In the genomic region with DNA sequence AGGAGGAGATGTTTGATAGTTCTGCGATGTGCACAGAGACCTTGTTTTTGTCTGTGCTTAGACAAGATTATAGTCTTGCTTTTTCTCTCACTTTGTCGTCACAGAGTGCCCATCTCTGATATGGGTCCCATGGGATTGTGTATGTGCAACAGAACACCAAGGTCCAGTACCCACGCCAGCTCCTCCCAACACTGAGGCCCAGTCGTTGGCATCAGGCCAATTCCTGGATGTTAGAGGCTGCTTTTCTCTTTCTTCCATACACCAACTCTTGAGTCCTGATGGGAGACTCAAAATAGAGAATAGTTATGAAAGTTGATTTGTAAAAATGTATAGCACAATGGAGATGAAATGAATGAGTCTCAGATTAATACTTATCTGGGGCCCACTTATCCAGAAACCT, we compare ENCODE assay signal across 26 cellular contexts. TPM values are rescaled to one million over a fixed set of nuclear protein-coding genes. Genes with fewer than 3 reads are reported as not detected.
"Had no signal": no experiment of that assay in that cellular context is flagged by ENCODE, and none has a peak within 500 bp of the region (broad histone marks: within the 10 kb centered on the region; RNA-seq: fewer than 3 reads in every experiment).

No MANE protein-coding gene starts in this region.

- H3K27me3 ChIP-seq: body of pancreas, breast epithelium had no signal

- H3K4me2 ChIP-seq: SK-N-SH had no signal

- H3K36me3 ChIP-seq: breast epithelium, SJSA1 had no signal

- DNase-seq: activated CD4-positive, alpha-beta T cell treated with anti-CD3 and anti-CD28 coated beads for 36 hours; activated CD4-positive, alpha-beta T cell treated with anti-CD3 and anti-CD28 coated beads, Interleukin-2, amount 10 ng/mL, durations not matched to agents 7 days and 5 days; activated CD4-positive, alpha-beta T cell treated with anti-CD3 and anti-CD28 coated beads, Interleukin-2, amount 50 U/mL, for 48 hours; activated CD8-positive, alpha-beta T cell treated with anti-CD3 and anti-CD28 coated beads, Interleukin-2, amount 10 ng/mL, durations not matched to agents 7 days and 5 days; activated gamma-delta T cell; activated naive CD4-positive, alpha-beta T cell treated with Interleukin-2 at 50 U/mL for 16 hours; activated naive CD8-positive, alpha-beta T cell treated with anti-CD3 and anti-CD28 coated beads, Interleukin-2, amount 10 ng/mL, durations not matched to agents 7 days and 5 days; activated T-cell treated with anti-CD3 and anti-CD28 coated beads, Interleukin-2, amount 50 U/mL, for 24 hours; body of pancreas; NCI-H1105; NCI-H1417 treated with DMSO at 0.1 percent for 48 hours; NCI-H187 treated with DMSO at 0.1 percent for 48 hours; NCI-H2081; NCI-H2171; NCI-H510A; NCI-H774; SHP77 treated with DMSO at 0.1 percent for 48 hours; SK-N-SH had no signal

- H3K4me1 ChIP-seq: body of pancreas, breast epithelium, SJSA1 had no signal

- H3K27ac ChIP-seq: body of pancreas, breast epithelium, SJSA1 had no signal

- ATAC-seq: activated CD4-positive, alpha-beta T cell treated with anti-CD3 and anti-CD28 coated beads for 36 hours; activated CD4-positive, CD25-positive, alpha-beta regulatory T cell treated with anti-CD3 and anti-CD28 coated beads, Interleukin-2, amount 50 U/mL, for 24 hours; activated CD8-positive, alpha-beta T cell treated with anti-CD3 and anti-CD28 coated beads, Interleukin-2, amount 10 ng/mL, durations not matched to agents 7 days and 5 days; body of pancreas; Panc1; WTC11 had no signal

- H3K4me3 ChIP-seq: body of pancreas, breast epithelium, SJSA1 had no signal

- H3K9ac ChIP-seq: SK-N-SH had no signal

- H3K9me3 ChIP-seq: body of pancreas, breast epithelium, SJSA1, SK-N-SH had no signal

RNA-seq across cellular contexts. Expression of a gene that starts 22.7 kb away (rescaled TPM):
- total RNA-seq: activated CD4-positive, alpha-beta T cell treated with anti-CD3 and anti-CD28 coated beads for 36 hours; activated CD4-positive, alpha-beta T cell treated with anti-CD3 and anti-CD28 coated beads, Interleukin-2, amount 10 ng/mL, durations not matched to agents 7 days and 5 days; activated CD8-positive, alpha-beta T cell treated with anti-CD3 and anti-CD28 coated beads, Interleukin-2, amount 10 ng/mL, durations not matched to agents 7 days and 5 days; activated naive CD8-positive, alpha-beta T cell treated with anti-CD3 and anti-CD28 coated beads, Interleukin-2, amount 10 ng/mL, durations not matched to agents 7 days and 5 days; activated T-helper 2 cell treated with anti-CD3 and anti-CD28 coated beads, Interferon-gamma antibody, Interleukin-2, Interleukin-4, amounts not matched to agents 10 μg/mL and 5 μg/mL and 100 μg/mL, durations not matched to agents 14 hours and 24 hours and 36 hours; breast epithelium; cardiac septum; RPMI7951; SJSA1 had no signal
